25 cellular contexts compared by ENCODE assay signal in genomic region chr9:98563997-98564396, GRCh38.
"Had no signal": no experiment of that assay in that cellular context is flagged by ENCODE, and none has a peak within 500 bp of the region (broad histone marks: within the 10 kb centered on the region; RNA-seq: fewer than 3 reads in every experiment).

No MANE protein-coding gene starts in this region.

- H3K27ac ChIP-seq: left lung, neural progenitor cell, parathyroid adenoma, psoas muscle, skin epidermis, stomach, tibial nerve, uterus had no signal

- H3K9me3 ChIP-seq: left lung, mucosa of descending colon, psoas muscle, stomach, tibial nerve, uterus had no signal

- H3K27me3 ChIP-seq: left lung, neural progenitor cell, tibial nerve, uterus had no signal

- H3K36me3 ChIP-seq: left lung, neural progenitor cell, stomach, tibial nerve, uterus had no signal

- ATAC-seq: left colon; left lung; mucosa of descending colon; naive thymus-derived CD8-positive, alpha-beta T cell; psoas muscle; right cardiac atrium; sciatic nerve; stimulated activated naive B cell treated with anti-CD40 and anti-IgM and Interleukin-4, amounts not matched to agents 10 μg/mL and 1 μg/mL and 100 μg/mL, for 72 hours; stimulated activated naive CD8-positive, alpha-beta T cell treated with anti-CD3 and anti-CD28 coated beads, Interleukin-15, Interleukin-2, amounts not matched to agents 100 U/mL and 50 U/mL, for 24 hours had no signal

- H3K4me2 ChIP-seq: neural progenitor cell had no signal

- H2AFZ ChIP-seq: parathyroid adenoma had no signal

- H3K4me1 ChIP-seq: left lung, parathyroid adenoma, psoas muscle, stomach, tibial nerve, uterus had no signal

- DNase-seq: head of caudate nucleus; hippocampal formation; kidney; left colon; left lung; midbrain; mucosa of descending colon; naive thymus-derived CD8-positive, alpha-beta T cell; nephron progenitor cell; psoas muscle; right cardiac atrium; stimulated activated CD4-positive, alpha-beta T cell treated with anti-CD3 and anti-CD28 coated beads, Interleukin-12 subunit alpha, Interleukin-12 subunit beta, amount 100 ng/mL, for 4 hours; stimulated activated CD4-positive, alpha-beta T cell treated with anti-CD3 and anti-CD28 coated beads, Interleukin-15, amount 100 ng/mL, for 24 hours; stimulated activated CD4-positive, alpha-beta T cell treated with anti-CD3 and anti-CD28 coated beads, Interleukin-2, amount 100 ng/mL, for 24 hours; stimulated activated CD4-positive, alpha-beta T cell treated with anti-CD3 and anti-CD28 coated beads, Interleukin-4, amount 100 ng/mL, for 1 hour; stimulated activated naive B cell treated with anti-CD40 and anti-IgM and Interleukin-4, amounts not matched to agents 10 μg/mL and 1 μg/mL and 100 μg/mL, for 72 hours; stimulated activated naive CD8-positive, alpha-beta T cell treated with anti-CD3 and anti-CD28 coated beads, Interleukin-15, Interleukin-2, amounts not matched to agents 100 U/mL and 50 U/mL, for 24 hours; stomach; uterus had no signal

- H3K9ac ChIP-seq: neural progenitor cell, parathyroid adenoma had no signal

- H3K4me3 ChIP-seq: left lung, lung, mucosa of descending colon, neural progenitor cell, psoas muscle, skin epidermis, stomach, tibial nerve, uterus had no signal
